ENCODE assay signal across 20 cellular contexts in genomic region chr19:38208571-38208970, GRCh38. TPM values are rescaled to one million over a fixed set of nuclear protein-coding genes. Genes with fewer than 3 reads are reported as not detected.
A peak's percentile ranks its signal among the peaks of the same experiment; 100 is the strongest.
DNase-seq lines count a peak whose midpoint lies in the region; ATAC-seq, FAIRE-seq and TF ChIP-seq lines count a peak whose summit lies in the region.
"Had no signal": no experiment of that assay in that cellular context is flagged by ENCODE, and none has a peak within 500 bp of the region (broad histone marks: within the 10 kb centered on the region; RNA-seq: fewer than 3 reads in every experiment).

No MANE protein-coding gene starts in this region.

- H3K9me3 ChIP-seq in K562 (replicated peaks; ENCODE audit: control insufficient read depth, insufficient read depth, low read depth, low read length) = no peaks in the 10 kb centered on the region
- H3K9me3 ChIP-seq in iPS-18a (ENCODE audit: control insufficient read depth, low read depth, low read length) = no peaks in the 10 kb centered on the region
- no peaks in the 10 kb centered on the region for H3K9me3 ChIP-seq in vagina
- no peaks in the 10 kb centered on the region for H3K9me3 ChIP-seq in sigmoid colon

- DNase-seq in activated naive CD8-positive, alpha-beta T cell treated with anti-CD3 and anti-CD28 coated beads, Interleukin-2, amount 10 ng/mL, durations not matched to agents 7 days and 5 days = no peak
- DNase-seq in activated naive CD8-positive, alpha-beta T cell treated with anti-CD3 and anti-CD28 coated beads for 36 hours = no peak
- no peak for DNase-seq in K562 (ENCODE audit: extremely low read depth in 1 of 4, low spot score in 3 of 4)
- no peak for DNase-seq in vagina (ENCODE audit: extremely low spot score in 2 of 2)
- DNase-seq in NCI-H748 (lab: John Stamatoyannopoulos, UW; ENCODE audit: unreplicated experiment) = no peak
- no peak for DNase-seq in KBM-7
- no peak for DNase-seq in sigmoid colon
- DNase-seq: DMS79, HFFc6, NCI-H1417 treated with DMSO at 0.1 percent for 48 hours, NCI-H187 treated with DMSO at 0.1 percent for 48 hours, NCI-H226, NCI-H524, PC-3, RPMI8226 had no signal

- H3K9ac ChIP-seq in K562 (ENCODE audit: insufficient read depth in 1 of 2, low read depth in 2 of 2, low read length in 2 of 2) (no peak overlapping the region), iPS-18a (ENCODE audit: low read length) (no peak overlapping the region)

- intact Hi-C loops in K562 (cut with micrococcal nuclease) = no loop called here
- intact Hi-C loops in vagina (cut with DNase I) = no loop called here
- intact Hi-C loops in sigmoid colon (cut with DNase I) = no loop called here

- TF ChIP-seq CTCF in K562 (IDR thresholded peaks at IDR 0.05 in 2 of 3, conservative IDR thresholded peaks at IDR 0.05 in 1 of 3; ENCODE audit: insufficient read depth in 2 of 3, low read depth in 1 of 3, low read length in 3 of 3) (no peak), vagina (IDR thresholded peaks at IDR 0.05) (no peak), sigmoid colon (IDR thresholded peaks at IDR 0.05) (no peak)

- peaks cover 39% of the 10 kb centered on the region for H3K27me3 Mint-ChIP-seq in activated naive CD8-positive, alpha-beta T cell treated with anti-CD3 and anti-CD28 coated beads, Interleukin-2, amount 10 ng/mL, durations not matched to agents 7 days and 5 days
- H3K27me3 Mint-ChIP-seq in activated naive CD8-positive, alpha-beta T cell treated with anti-CD3 and anti-CD28 coated beads for 36 hours = peaks cover 53% of the 10 kb centered on the region

- TF ChIP-seq RAD21 in K562 (CRISPR knock-in tag; conservative IDR thresholded peaks at IDR 0.05 in 1 of 2, IDR thresholded peaks at IDR 0.05 in 1 of 2) = no peak

- H3K9me3 Mint-ChIP-seq in activated naive CD8-positive, alpha-beta T cell treated with anti-CD3 and anti-CD28 coated beads, Interleukin-2, amount 10 ng/mL, durations not matched to agents 7 days and 5 days = no peaks in the 10 kb centered on the region
- H3K9me3 Mint-ChIP-seq in activated naive CD8-positive, alpha-beta T cell treated with anti-CD3 and anti-CD28 coated beads for 36 hours = no peaks in the 10 kb centered on the region
- H3K9me3 Mint-ChIP-seq: HFFc6 had no signal

- H3K27ac ChIP-seq in K562 (ENCODE audit: extremely low read depth, low read depth, low read length) (no peak overlapping the region), iPS-18a (ENCODE audit: low read length) (no peak overlapping the region), vagina (peak overlapping the region; percentile 75), sigmoid colon (peak overlapping the region in 1 of 4 donors; percentile 63)
- H3K27ac ChIP-seq: 22Rv1 had no signal

- H3K27me3 ChIP-seq in K562 (ENCODE audit: control insufficient read depth in 2 of 2, insufficient read depth in 2 of 2, low read length in 2 of 2) (peaks cover 5 to 19% of the 10 kb centered on the region in 2 experiments; a peak in 3 of 5 replicates), iPS-18a (ENCODE audit: control insufficient read depth, insufficient read depth, low read length) (no peaks in the 10 kb centered on the region), vagina (peaks cover 5% of the 10 kb centered on the region), sigmoid colon (peaks cover 30 to 62% (median 44%) of the 10 kb centered on the region in 3 donors)

- peaks cover 6% of the 10 kb centered on the region for H3K4me1 Mint-ChIP-seq in activated naive CD8-positive, alpha-beta T cell treated with anti-CD3 and anti-CD28 coated beads, Interleukin-2, amount 10 ng/mL, durations not matched to agents 7 days and 5 days
- peaks cover 9% of the 10 kb centered on the region for H3K4me1 Mint-ChIP-seq in activated naive CD8-positive, alpha-beta T cell treated with anti-CD3 and anti-CD28 coated beads for 36 hours

- no TSS peak for BruUV-seq in K562 (replicated peaks; lab: Mats Ljungman, UMichigan)

- no peak for TF ChIP-seq EP300 in K562 (IDR thresholded peaks at IDR 0.05; ENCODE audit: low read length)
- no peak for TF ChIP-seq EP300 in sigmoid colon (IDR thresholded peaks at IDR 0.05)

- CTCF ChIA-PET in K562 (lab: Yijun Ruan, JAX; ENCODE audit: low intra/inter-chr PET ratio) = no interaction called here

- no peaks in the 10 kb centered on the region for H3K79me2 ChIP-seq in K562 (ENCODE audit: control insufficient read depth, insufficient read depth, low read length)

- no peak overlapping the region for H2AFZ ChIP-seq in K562 (ENCODE audit: low read depth, low read length)

- TF ChIP-seq POLR2A in K562 (conservative IDR thresholded peaks at IDR 0.05) = no peak
- TF ChIP-seq POLR2A in vagina (IDR thresholded peaks at IDR 0.05) = no peak
- TF ChIP-seq POLR2A in sigmoid colon (IDR thresholded peaks at IDR 0.05) = no peak

- no peak overlapping the region for H3K4me2 ChIP-seq in K562 (ENCODE audit: insufficient read depth, low read length)

- H3K4me3 Mint-ChIP-seq in activated naive CD8-positive, alpha-beta T cell treated with anti-CD3 and anti-CD28 coated beads, Interleukin-2, amount 10 ng/mL, durations not matched to agents 7 days and 5 days = no peak overlapping the region
- H3K4me3 Mint-ChIP-seq in activated naive CD8-positive, alpha-beta T cell treated with anti-CD3 and anti-CD28 coated beads for 36 hours = no peak overlapping the region

- no peak overlapping the region for H3K4me3 ChIP-seq in K562
- H3K4me3 ChIP-seq in iPS-18a (ENCODE audit: low read length) = peak overlapping the region; percentile 74
- H3K4me3 ChIP-seq in vagina = no peak overlapping the region
- H3K4me3 ChIP-seq in sigmoid colon = no peak overlapping the region

- H4K20me1 ChIP-seq in K562 (replicated peaks; ENCODE audit: control insufficient read depth, insufficient read depth, low read length) = no peaks in the 10 kb centered on the region

- H3K36me3 Mint-ChIP-seq in activated naive CD8-positive, alpha-beta T cell treated with anti-CD3 and anti-CD28 coated beads, Interleukin-2, amount 10 ng/mL, durations not matched to agents 7 days and 5 days = no peaks in the 10 kb centered on the region
- H3K36me3 Mint-ChIP-seq in activated naive CD8-positive, alpha-beta T cell treated with anti-CD3 and anti-CD28 coated beads for 36 hours = peaks cover 2% of the 10 kb centered on the region

- H3K36me3 ChIP-seq in K562 (ENCODE audit: control insufficient read depth, insufficient read depth, low read length) = no peaks in the 10 kb centered on the region
- no peaks in the 10 kb centered on the region for H3K36me3 ChIP-seq in iPS-18a (ENCODE audit: control insufficient read depth, low read depth, low read length)
- H3K36me3 ChIP-seq in vagina = peaks cover 0 to 10% of the 10 kb centered on the region in 2 donors
- H3K36me3 ChIP-seq in sigmoid colon = peaks cover 0 to 23% (median 2%) of the 10 kb centered on the region in 4 donors

- 19% methylated on average over 3 of the region's 3 CpGs for WGBS in K562 (ENCODE audit: insufficient coverage, low coverage, missing lambda C conversion rate)
- WGBS in sigmoid colon, 2 donors = 93 to 96% methylated on average over 3 of the region's 3 CpGs

- H3K4me1 ChIP-seq in K562 (replicated peaks in 1 of 2; ENCODE audit: control insufficient read depth in 2 of 2, insufficient read depth in 2 of 2, low read length in 2 of 2) = peaks cover 8 to 58% of the 10 kb centered on the region in 2 experiments; a peak in 4 of 5 replicates
- H3K4me1 ChIP-seq in iPS-18a (ENCODE audit: control insufficient read depth, low read depth, low read length) = peaks cover 11% of the 10 kb centered on the region
- peaks cover 29% of the 10 kb centered on the region for H3K4me1 ChIP-seq in vagina
- peaks cover 0 to 30% (median 25%) of the 10 kb centered on the region in 4 donors for H3K4me1 ChIP-seq in sigmoid colon

- ATAC-seq in activated naive CD8-positive, alpha-beta T cell treated with anti-CD3 and anti-CD28 coated beads, Interleukin-2, amount 10 ng/mL, durations not matched to agents 7 days and 5 days (ENCODE audit: low read depth) = no peak
- ATAC-seq in K562 = no peak

- peak overlapping the region; percentile 30 for H3K27ac Mint-ChIP-seq in activated naive CD8-positive, alpha-beta T cell treated with anti-CD3 and anti-CD28 coated beads, Interleukin-2, amount 10 ng/mL, durations not matched to agents 7 days and 5 days
- no peak overlapping the region for H3K27ac Mint-ChIP-seq in activated naive CD8-positive, alpha-beta T cell treated with anti-CD3 and anti-CD28 coated beads for 36 hours

- no peak for FAIRE-seq in K562 (lab: Jason Lieb, UNC)

- POLR2A ChIA-PET in activated naive CD8-positive, alpha-beta T cell treated with anti-CD3 and anti-CD28 coated beads, Interleukin-2, amount 10 ng/mL, durations not matched to agents 7 days and 5 days (lab: Charles Lee) = no interaction called here
- POLR2A ChIA-PET in K562 (lab: Yijun Ruan, JAX) = interaction anchor here (0.7 kb wide), 1 partner anchor 288 kb away, joined by 5 read pairs; no protein-coding TSS in a partner anchor

- no peaks in the 10 kb centered on the region for H3K9me1 ChIP-seq in K562 (ENCODE audit: control insufficient read depth, insufficient read depth, low read length)

- in situ Hi-C loops in K562 (cut with MboI) = no loop called here
- in situ Hi-C loops in KBM-7 (cut with MboI; ENCODE audit: low pct_unique_long_range_greater_than_20kb, low sequenced_read_pairs) = no loop called here

RNA-seq across cellular contexts. Expression of gene DPF1, which starts 15.5 kb away (rescaled TPM):
- total RNA-seq in activated naive CD8-positive, alpha-beta T cell treated with anti-CD3 and anti-CD28 coated beads, Interleukin-2, amount 10 ng/mL, durations not matched to agents 7 days and 5 days = under 1 TPM; 0.14 to 0.31 TPM
- under 1 TPM; 0.41 to 0.50 TPM for total RNA-seq in activated naive CD8-positive, alpha-beta T cell treated with anti-CD3 and anti-CD28 coated beads for 36 hours
- 5.0 and 8.4 TPM in 2 replicates for total RNA-seq in K562 (2011; cell fraction: chromatin; rRNA removed; ENCODE audit: low replicate concordance)
- 4.9 and 7.2 TPM in 2 replicates for total RNA-seq in K562 (2011; cell fraction: nucleolus; rRNA removed)
- 5.0 and 6.9 TPM in 2 replicates for total RNA-seq in K562 (2011; cell fraction: nucleoplasm; rRNA removed)
- total RNA-seq in K562 (2014; rRNA removed) (4.1 and 4.6 TPM in 2 replicates), K562 (2014; rRNA removed; fragmentation: Illumina TruSeq; extraction: Trizol) (1.1 and 1.6 TPM in 2 replicates), K562 (2015; rRNA removed; fragmentation: Illumina TruSeq; extraction: Trizol) (2.2 and 2.3 TPM in 2 replicates), K562 (2021) (5.7 and 6.2 TPM in 2 replicates), vagina (not detected), sigmoid colon (not detected)
- polyA plus RNA-seq in K562 (2011; rRNA removed) (3.1 and 3.6 TPM in 2 replicates), K562 (2014; fragmentation: Illumina TruSeq; extraction: Trizol) (3.8 and 5.0 TPM in 2 replicates), K562 (2014; fragmentation: Nextera tagmentation; extraction: Ambion mirVana) (under 1 TPM; 0.10 to 0.29 TPM), K562 (2014; rRNA removed) (4.2 and 5.5 TPM in 2 replicates), sigmoid colon (1 to 10 TPM in 1 of 3 donors, under 1 TPM in 1, not detected in 1; 0.12 to 1.4 TPM)
- 5.9 and 11.0 TPM in 2 replicates for polyA plus RNA-seq in K562 (2011; cell fraction: cytosol; rRNA removed)
- 5.7 and 8.6 TPM in 2 replicates for polyA plus RNA-seq in K562 (2011; cell fraction: nucleus; rRNA removed)
- polyA plus RNA-seq in K562 (2012) = 1.1 and 3.6 TPM in 2 replicates
- 2.2 and 2.6 TPM in 2 replicates for polyA minus RNA-seq in K562 (2011; rRNA and poly(A)+ RNA removed)
- 1.0 and 2.2 TPM in 2 replicates for polyA minus RNA-seq in K562 (2011; cell fraction: cytosol; rRNA and poly(A)+ RNA removed)
- 2.0 and 2.7 TPM in 2 replicates for polyA minus RNA-seq in K562 (2011; cell fraction: nucleus; rRNA and poly(A)+ RNA removed)
- polyA plus RNA-seq: CD14-positive monocyte had no signal

RNA-seq across cellular contexts. Expression of gene PPP1R14A, which starts 47.6 kb away (rescaled TPM):
- not detected for total RNA-seq in activated naive CD8-positive, alpha-beta T cell treated with anti-CD3 and anti-CD28 coated beads, Interleukin-2, amount 10 ng/mL, durations not matched to agents 7 days and 5 days
- total RNA-seq in activated naive CD8-positive, alpha-beta T cell treated with anti-CD3 and anti-CD28 coated beads for 36 hours = not detected
- total RNA-seq in K562 (2011; cell fraction: chromatin; rRNA removed; ENCODE audit: low replicate concordance) = 6.6 and 11.8 TPM in 2 replicates
- 9.3 and 13.7 TPM in 2 replicates for total RNA-seq in K562 (2011; cell fraction: nucleolus; rRNA removed)
- 11.6 and 12.5 TPM in 2 replicates for total RNA-seq in K562 (2011; cell fraction: nucleoplasm; rRNA removed)
- total RNA-seq in K562 (2014; rRNA removed) (60.7 and 74.0 TPM in 2 replicates), K562 (2014; rRNA removed; fragmentation: Illumina TruSeq; extraction: Trizol) (0.80 and 1.7 TPM in 2 replicates), K562 (2015; rRNA removed; fragmentation: Illumina TruSeq; extraction: Trizol) (6.5 and 7.5 TPM in 2 replicates), K562 (2021) (107 TPM in 2 replicates), vagina (86.9 TPM), sigmoid colon (100 to 1,000 TPM; 441 to 736 (median 473) TPM)
- polyA plus RNA-seq in K562 (2011; rRNA removed) (24.7 and 26.4 TPM in 2 replicates), K562 (2014; fragmentation: Illumina TruSeq; extraction: Trizol) (12.1 and 31.5 TPM in 2 replicates), K562 (2014; fragmentation: Nextera tagmentation; extraction: Ambion mirVana) (1 to 10 TPM in 1 of 2 experiments, under 1 TPM in 1; 0.44 to 1.1 TPM), K562 (2014; rRNA removed) (179 and 181 TPM in 2 replicates), sigmoid colon (10 to 100 TPM; 24.6 to 93.9 (median 29.9) TPM)
- 41.0 and 143 TPM in 2 replicates for polyA plus RNA-seq in K562 (2011; cell fraction: cytosol; rRNA removed)
- 21.3 and 32.8 TPM in 2 replicates for polyA plus RNA-seq in K562 (2011; cell fraction: nucleus; rRNA removed)
- polyA plus RNA-seq in K562 (2012) = 67.8 and 104 TPM in 2 replicates
- polyA minus RNA-seq in K562 (2011; rRNA and poly(A)+ RNA removed) = 1.6 and 1.9 TPM in 2 replicates
- 10.9 and 22.5 TPM in 2 replicates for polyA minus RNA-seq in K562 (2011; cell fraction: cytosol; rRNA and poly(A)+ RNA removed)
- 5.1 and 10.1 TPM in 2 replicates for polyA minus RNA-seq in K562 (2011; cell fraction: nucleus; rRNA and poly(A)+ RNA removed)
- total RNA-seq: H4, M059J, PC-3 had no signal
- polyA plus RNA-seq: CD14-positive monocyte had no signal

RNA-seq across cellular contexts. Expression of gene SPINT2, which starts 55.8 kb away (rescaled TPM):
- total RNA-seq in activated naive CD8-positive, alpha-beta T cell treated with anti-CD3 and anti-CD28 coated beads, Interleukin-2, amount 10 ng/mL, durations not matched to agents 7 days and 5 days = 10 to 100 TPM; 50.3 to 60.9 TPM
- total RNA-seq in activated naive CD8-positive, alpha-beta T cell treated with anti-CD3 and anti-CD28 coated beads for 36 hours = 10 to 100 TPM; 28.2 to 31.7 TPM
- total RNA-seq in K562 (2011; cell fraction: chromatin; rRNA removed; ENCODE audit: low replicate concordance) = 0.49 and 2.1 TPM in 2 replicates
- total RNA-seq in K562 (2011; cell fraction: nucleolus; rRNA removed) = 1.7 and 3.2 TPM in 2 replicates
- total RNA-seq in K562 (2011; cell fraction: nucleoplasm; rRNA removed) = 0.73 and 4.7 TPM in 2 replicates
- total RNA-seq in K562 (2014; rRNA removed) = 1.0 and 3.5 TPM in 2 replicates
- 0.38 and 0.84 TPM in 2 replicates for total RNA-seq in K562 (2014; rRNA removed; fragmentation: Illumina TruSeq; extraction: Trizol)
- 0.65 and 1.4 TPM in 2 replicates for total RNA-seq in K562 (2015; rRNA removed; fragmentation: Illumina TruSeq; extraction: Trizol)
- 1.9 and 2.1 TPM in 2 replicates for total RNA-seq in K562 (2021)
- polyA plus RNA-seq in K562 (2011; rRNA removed) = 4.5 and 4.6 TPM in 2 replicates
- polyA plus RNA-seq in K562 (2011; cell fraction: cytosol; rRNA removed) = 3.5 and 6.8 TPM in 2 replicates
- polyA plus RNA-seq in K562 (2011; cell fraction: nucleus; rRNA removed) = 3.8 and 4.9 TPM in 2 replicates
- polyA plus RNA-seq in K562 (2012) = 0.69 and 1.3 TPM in 2 replicates
- 3.6 and 4.4 TPM in 2 replicates for polyA plus RNA-seq in K562 (2014; fragmentation: Illumina TruSeq; extraction: Trizol)
- 1 to 10 TPM; 3.4 to 4.1 TPM for polyA plus RNA-seq in K562 (2014; fragmentation: Nextera tagmentation; extraction: Ambion mirVana)
- 0.93 and 1.6 TPM in 2 replicates for polyA plus RNA-seq in K562 (2014; rRNA removed)
- polyA minus RNA-seq in K562 (2011; rRNA and poly(A)+ RNA removed) = 1.9 and 3.0 TPM in 2 replicates
- polyA minus RNA-seq in K562 (2011; cell fraction: cytosol; rRNA and poly(A)+ RNA removed) = 4.6 TPM in 1 of 2 replicates, not detected in the other
- 0.40 and 2.0 TPM in 2 replicates for polyA minus RNA-seq in K562 (2011; cell fraction: nucleus; rRNA and poly(A)+ RNA removed)
- 174 TPM for total RNA-seq in vagina
- total RNA-seq in sigmoid colon = 10 to 100 TPM; 14.3 to 20.7 (median 16.6) TPM
- 100 to 1,000 TPM; 170 to 616 (median 178) TPM for polyA plus RNA-seq in sigmoid colon
